Comparison of ENCODE assay signal across 22 cellular contexts in genomic region chrX:32933548-32933947, GRCh38.
DNase-seq lines count a peak whose midpoint lies in the region; ATAC-seq and TF ChIP-seq lines count a peak whose summit lies in the region.
"Had no signal": no experiment of that assay in that cellular context is flagged by ENCODE, and none has a peak within 500 bp of the region (broad histone marks: within the 10 kb centered on the region; RNA-seq: fewer than 3 reads in every experiment).

No MANE protein-coding gene starts in this region.

- CTCF ChIA-PET in SK-N-SH (lab: Yijun Ruan, JAX) (no interaction called here), HEK293 (lab: Yijun Ruan, JAX) (no interaction called here)

- H3K27me3 Mint-ChIP-seq in neural crest cell (ENCODE audit: low read depth) = peaks cover 8% of the 10 kb centered on the region
- H3K27me3 Mint-ChIP-seq: B cell; CD4-positive, alpha-beta T cell; CD8-positive, alpha-beta memory T cell had no signal

- no peak for TF ChIP-seq POLR2A in uterus (IDR thresholded peaks at IDR 0.05)

- H3K27me3 ChIP-seq in SK-N-SH (ENCODE audit: insufficient read depth) (no peaks in the 10 kb centered on the region), colonic mucosa (no peaks in the 10 kb centered on the region), uterus (no peaks in the 10 kb centered on the region)

- TF ChIP-seq EP300 in SK-N-SH (IDR thresholded peaks at IDR 0.05; ENCODE audit: borderline replicate concordance in 1 of 2, low read depth in 1 of 2, low read length in 1 of 2) = no peak

- H3K36me3 ChIP-seq in SK-N-SH (replicated peaks in 1 of 2; ENCODE audit: control insufficient read depth in 1 of 2, insufficient read depth in 2 of 2, low read length in 1 of 2) (no peaks in the 10 kb centered on the region), HEK293 (ENCODE audit: control insufficient read depth in 2 of 2, insufficient read depth in 1 of 2, low read length in 2 of 2) (no peaks in the 10 kb centered on the region), colonic mucosa (no peaks in the 10 kb centered on the region), uterus (no peaks in the 10 kb centered on the region)
- H3K36me3 ChIP-seq: BLaER1 treated with 17β-estradiol and CSF1 and Interleukin-3, amounts not matched to agents 10 nM and 100 nM; HAP-1 had no signal

- H3K4me1 ChIP-seq in SK-N-SH (ENCODE audit: control insufficient read depth in 1 of 2, insufficient read depth in 2 of 2, low read depth in 1 of 2, low read length in 1 of 2) = no peaks in the 10 kb centered on the region; a peak in 1 of 4 replicates
- no peaks in the 10 kb centered on the region for H3K4me1 ChIP-seq in HEK293 (ENCODE audit: control insufficient read depth, insufficient read depth, low read length)
- no peaks in the 10 kb centered on the region for H3K4me1 ChIP-seq in colonic mucosa
- no peaks in the 10 kb centered on the region for H3K4me1 ChIP-seq in uterus
- H3K4me1 ChIP-seq: BLaER1 treated with 17β-estradiol and CSF1 and Interleukin-3, amounts not matched to agents 10 nM and 100 nM; HAP-1 had no signal

- H3K4me1 Mint-ChIP-seq in neural crest cell = no peaks in the 10 kb centered on the region
- H3K4me1 Mint-ChIP-seq: B cell; CD14-positive monocyte; CD8-positive, alpha-beta memory T cell had no signal

- H3K4me3 ChIP-seq in SK-N-SH (ENCODE audit: low read depth in 2 of 2, low read length in 1 of 2) = no peak overlapping the region
- H3K4me3 ChIP-seq in HEK293 (ENCODE audit: low read depth, low read length) = no peak overlapping the region
- H3K4me3 ChIP-seq in colonic mucosa = no peak overlapping the region
- H3K4me3 ChIP-seq in uterus = no peak overlapping the region
- H3K4me3 ChIP-seq: BLaER1 treated with 17β-estradiol and CSF1 and Interleukin-3, amounts not matched to agents 10 nM and 100 nM; GM12878; GM23338; HAP-1 had no signal

- ATAC-seq in SK-N-SH treated with all-trans-retinoic acid at 6 μM for 48 hours (no peak), HG03039 (IDR thresholded peaks at IDR 0.05; ENCODE audit: unreplicated experiment) (no peak)
- ATAC-seq: GM12878, GM23338 had no signal

- H3K9ac ChIP-seq in SK-N-SH (no peak overlapping the region), colonic mucosa (ENCODE audit: low read depth in 2 of 2, low read length in 2 of 2) (no peak overlapping the region)
- H3K9ac ChIP-seq: BLaER1 treated with 17β-estradiol and CSF1 and Interleukin-3, amounts not matched to agents 10 nM and 100 nM had no signal

- no peak overlapping the region for H3K4me2 ChIP-seq in SK-N-SH
- H3K4me2 ChIP-seq: BLaER1 treated with 17β-estradiol and CSF1 and Interleukin-3, amounts not matched to agents 10 nM and 100 nM; GM23338 had no signal

- no peaks in the 10 kb centered on the region for H3K9me3 ChIP-seq in SK-N-SH
- H3K9me3 ChIP-seq in HEK293 (ENCODE audit: control insufficient read depth, insufficient read depth, low read depth, low read length) = no peaks in the 10 kb centered on the region
- H3K9me3 ChIP-seq in colonic mucosa = no peaks in the 10 kb centered on the region
- no peaks in the 10 kb centered on the region for H3K9me3 ChIP-seq in uterus
- H3K9me3 ChIP-seq: BLaER1 treated with 17β-estradiol and CSF1 and Interleukin-3, amounts not matched to agents 10 nM and 100 nM; HAP-1 had no signal

- H4K20me1 ChIP-seq in SK-N-SH (ENCODE audit: insufficient read depth) = no peaks in the 10 kb centered on the region

- no peak overlapping the region for H2AFZ ChIP-seq in SK-N-SH (ENCODE audit: low read depth)
- H2AFZ ChIP-seq: GM23338 had no signal

- H3K4me3 Mint-ChIP-seq in neural crest cell = no peak overlapping the region
- H3K4me3 Mint-ChIP-seq: B cell; CD14-positive monocyte; CD4-positive, alpha-beta T cell; CD8-positive, alpha-beta memory T cell; GM23338 had no signal

- WGBS in SK-N-SH (ENCODE audit: low lambda C conversion rate) = 1% methylated on average over 5 of the region's 5 CpGs

- TF ChIP-seq RAD21 in SK-N-SH (IDR thresholded peaks at IDR 0.05; ENCODE audit: low read length) = no peak

- H3K79me2 ChIP-seq in SK-N-SH (ENCODE audit: insufficient read depth) = no peaks in the 10 kb centered on the region

- no peaks in the 10 kb centered on the region for H3K36me3 Mint-ChIP-seq in neural crest cell (ENCODE audit: low read depth)
- H3K36me3 Mint-ChIP-seq: CD14-positive monocyte; CD8-positive, alpha-beta memory T cell had no signal

- H3K9me2 ChIP-seq in SK-N-SH = no peaks in the 10 kb centered on the region

- no peaks in the 10 kb centered on the region for H3F3A ChIP-seq in SK-N-SH (replicated peaks; ENCODE audit: insufficient read depth)

- no peak for TF ChIP-seq CTCF in SK-N-SH (IDR thresholded peaks at IDR 0.05)
- TF ChIP-seq CTCF in HEK293 (tag by site-specific recombination; IDR thresholded peaks at IDR 0.05) = no peak
- no peak for TF ChIP-seq CTCF in neural crest cell (conservative IDR thresholded peaks at IDR 0.05)
- TF ChIP-seq CTCF in colonic mucosa (IDR thresholded peaks at IDR 0.05) = no peak
- no peak for TF ChIP-seq CTCF in uterus (IDR thresholded peaks at IDR 0.05)

- H3K9me3 Mint-ChIP-seq in neural crest cell = no peaks in the 10 kb centered on the region
- H3K9me3 Mint-ChIP-seq: CD4-positive, alpha-beta T cell; GM23338 had no signal

- H3K27ac ChIP-seq in SK-N-SH (ENCODE audit: low read depth in 2 of 2, low read length in 1 of 2) (peak overlapping the region in 1 of 2 experiments; percentile 74; a peak in 2 of 4 replicates), HEK293 (ENCODE audit: extremely low read depth, low read depth, low read length) (no peak overlapping the region), colonic mucosa (no peak overlapping the region), uterus (no peak overlapping the region)
- H3K27ac ChIP-seq: 22Rv1; BLaER1 treated with 17β-estradiol and CSF1 and Interleukin-3, amounts not matched to agents 10 nM and 100 nM had no signal

- intact Hi-C loops in colonic mucosa (cut with DNase I) (no loop called here), uterus (cut with DNase I; ENCODE audit: low total_unique reads) (no loop called here)

- POLR2A ChIA-PET in SK-N-SH (lab: Yijun Ruan, JAX) (interaction anchor here (0.6 kb wide), 1 partner anchor 13 kb away, joined by 3 read pairs; no protein-coding TSS in a partner anchor), HEK293 (lab: Yijun Ruan, JAX) (no interaction called here)

- DNase-seq in SK-N-SH (peak; percentile 43), islet precursor cell (peak; percentile 70), neural crest cell (ENCODE audit: low read depth, low spot score) (no peak), colonic mucosa (no peak), uterus (no peak)
- DNase-seq: CD4-positive, alpha-beta T cell; CD8-positive, alpha-beta memory T cell; COR-L47; DMS153; DMS79; EL; GDM1 had no signal

- H3K27ac Mint-ChIP-seq in neural crest cell (ENCODE audit: unreplicated experiment) = peak overlapping the region; percentile 22
- H3K27ac Mint-ChIP-seq: B cell; CD14-positive monocyte; CD4-positive, alpha-beta T cell; CD8-positive, alpha-beta memory T cell; GM23338 had no signal

TF ChIP-seq in SK-N-SH, 30 proteins besides CTCF, POLR2A, EP300 and RAD21:
- TF ChIP-seq RCOR1 (IDR thresholded peaks at IDR 0.05; ENCODE audit: low read length) = 0 out of 2 replicates have a peak, but pooled peaks have one; percentile 15
- TF ChIP-seq FOXJ3 (CRISPR knock-in tag; IDR thresholded peaks at IDR 0.05) = no peak
- no peak for TF ChIP-seq TCF12 (IDR thresholded peaks at IDR 0.05)
- peak; percentile 66 for TF ChIP-seq GATA2 (CRISPR knock-in tag; IDR thresholded peaks at IDR 0.05)
- TF ChIP-seq EZH2phosphoT487 (IDR thresholded peaks at IDR 0.05; ENCODE audit: borderline replicate concordance, low read depth) = no peak

TF ChIP-seq in SK-N-SH treated with all-trans-retinoic acid at 6 μM for 48 hours, 23 proteins besides CTCF, POLR2A, EP300 and RAD21 (continues in another document):
- TF ChIP-seq, protein P1, sequence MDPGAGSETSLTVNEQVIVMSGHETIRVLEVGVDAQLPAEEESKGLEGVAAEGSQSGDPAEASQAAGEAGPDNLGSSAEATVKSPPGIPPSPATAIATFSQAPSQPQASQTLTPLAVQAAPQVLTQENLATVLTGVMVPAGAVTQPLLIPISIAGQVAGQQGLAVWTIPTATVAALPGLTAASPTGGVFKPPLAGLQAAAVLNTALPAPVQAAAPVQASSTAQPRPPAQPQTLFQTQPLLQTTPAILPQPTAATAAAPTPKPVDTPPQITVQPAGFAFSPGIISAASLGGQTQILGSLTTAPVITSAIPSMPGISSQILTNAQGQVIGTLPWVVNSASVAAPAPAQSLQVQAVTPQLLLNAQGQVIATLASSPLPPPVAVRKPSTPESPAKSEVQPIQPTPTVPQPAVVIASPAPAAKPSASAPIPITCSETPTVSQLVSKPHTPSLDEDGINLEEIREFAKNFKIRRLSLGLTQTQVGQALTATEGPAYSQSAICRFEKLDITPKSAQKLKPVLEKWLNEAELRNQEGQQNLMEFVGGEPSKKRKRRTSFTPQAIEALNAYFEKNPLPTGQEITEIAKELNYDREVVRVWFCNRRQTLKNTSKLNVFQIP (CRISPR knock-in tag; IDR thresholded peaks at IDR 0.05; ENCODE audit: borderline replicate concordance, low read depth) = no peak

TF ChIP-seq in HEK293, 187 proteins besides CTCF, POLR2A, EP300 and RAD21 (continues in another document):
- TF ChIP-seq ZBTB8A (tag by site-specific recombination; IDR thresholded peaks at IDR 0.05) = no peak
- TF ChIP-seq, protein P2, sequence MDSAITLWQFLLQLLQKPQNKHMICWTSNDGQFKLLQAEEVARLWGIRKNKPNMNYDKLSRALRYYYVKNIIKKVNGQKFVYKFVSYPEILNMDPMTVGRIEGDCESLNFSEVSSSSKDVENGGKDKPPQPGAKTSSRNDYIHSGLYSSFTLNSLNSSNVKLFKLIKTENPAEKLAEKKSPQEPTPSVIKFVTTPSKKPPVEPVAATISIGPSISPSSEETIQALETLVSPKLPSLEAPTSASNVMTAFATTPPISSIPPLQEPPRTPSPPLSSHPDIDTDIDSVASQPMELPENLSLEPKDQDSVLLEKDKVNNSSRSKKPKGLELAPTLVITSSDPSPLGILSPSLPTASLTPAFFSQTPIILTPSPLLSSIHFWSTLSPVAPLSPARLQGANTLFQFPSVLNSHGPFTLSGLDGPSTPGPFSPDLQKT (IDR thresholded peaks at IDR 0.05; ENCODE audit: borderline replicate concordance, low read depth, low read length) = no peak
- no peak for TF ChIP-seq GFI1B (tag by site-specific recombination; IDR thresholded peaks at IDR 0.05)
- TF ChIP-seq ZNF404 (tag by site-specific recombination; IDR thresholded peaks at IDR 0.05) = no peak
- peak; percentile 84 for TF ChIP-seq TRIM28 (IDR thresholded peaks at IDR 0.05; ENCODE audit: borderline replicate concordance, low read length)
- no peak for TF ChIP-seq KLF7 (tag by site-specific recombination; IDR thresholded peaks at IDR 0.05; ENCODE audit: borderline replicate concordance)
- TF ChIP-seq SETDB1 (IDR thresholded peaks at IDR 0.05; ENCODE audit: insufficient read length, low read length) = peak; percentile 47
- TF ChIP-seq ZNF529 (tag by site-specific recombination; IDR thresholded peaks at IDR 0.05; ENCODE audit: insufficient replicate concordance) = no peak
- no peak for TF ChIP-seq MYNN (tag by site-specific recombination; IDR thresholded peaks at IDR 0.05; ENCODE audit: borderline replicate concordance)
- no peak for TF ChIP-seq ZNF654 (tag by site-specific recombination; IDR thresholded peaks at IDR 0.05; ENCODE audit: low read depth)
- TF ChIP-seq ZBTB20 (tag by site-specific recombination; IDR thresholded peaks at IDR 0.05) = no peak
- no peak for TF ChIP-seq KLF8 (tag by site-specific recombination; IDR thresholded peaks at IDR 0.05)

Comparison
In these comparisons a context has a peak if more than half of its experiments do, and no peak if none do; other contexts are left out.
1. DNase-seq: peak in SK-N-SH (single experiment) and islet precursor cell (single experiment); none in neural crest cell (single experiment), colonic mucosa (single experiment) and uterus (0 of 2).